8 cellular contexts compared by ENCODE assay signal in the genomic region with DNA sequence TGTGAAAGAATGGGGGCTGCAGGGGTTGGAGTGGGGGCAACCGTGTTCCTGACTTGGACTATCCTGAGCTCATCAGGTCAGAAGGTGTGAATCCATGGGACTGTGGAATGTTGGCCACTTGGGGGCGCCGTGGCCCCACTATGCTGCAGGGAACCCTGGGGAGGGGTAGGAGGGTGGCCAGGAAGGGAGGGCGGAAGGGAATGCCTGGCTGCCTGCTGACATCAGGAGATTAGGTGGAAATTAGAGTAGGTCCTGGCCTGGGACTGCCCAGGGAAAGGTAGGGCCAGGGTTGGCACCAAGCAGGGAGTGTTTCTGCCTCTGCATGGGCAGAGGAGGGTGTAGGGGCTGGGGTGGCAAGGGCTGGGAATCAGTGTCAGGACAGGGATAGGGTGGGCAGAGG.
A peak's percentile ranks its signal among the peaks of the same experiment; 100 is the strongest.
DNase-seq lines count a peak whose midpoint lies in the region; ATAC-seq and TF ChIP-seq lines count a peak whose summit lies in the region.

No MANE protein-coding gene starts in this region.

- no peak overlapping the region for H3K27ac ChIP-seq in osteoblast (ENCODE audit: low read depth, low read length)

- ATAC-seq in GM21723 (IDR thresholded peaks at IDR 0.05; ENCODE audit: unreplicated experiment), result peak; percentile 55
- no peak for ATAC-seq in HG03432 (IDR thresholded peaks at IDR 0.05; ENCODE audit: unreplicated experiment)
- no peak for ATAC-seq in HG03378 (IDR thresholded peaks at IDR 0.05; ENCODE audit: unreplicated experiment)

- no peak overlapping the region for H3K4me2 ChIP-seq in osteoblast (ENCODE audit: insufficient read depth, low read length)

- H3K36me3 Mint-ChIP-seq in CD14-positive monocyte, result no peaks in the 10 kb centered on the region

- no peak for DNase-seq in CD14-positive monocyte (ENCODE audit: low spot score)
- peak; percentile 66 for DNase-seq in SK-N-DZ (ENCODE audit: low spot score)
- DNase-seq in cardiac fibroblast (ENCODE audit: low read depth in 2 of 2), result no peak
- DNase-seq in osteoblast (ENCODE audit: insufficient read length, low spot score, missing footprints), result peak; percentile 27
- no peak for DNase-seq in NCI-H2196 (lab: John Stamatoyannopoulos, UW; ENCODE audit: unreplicated experiment)

- no peaks in the 10 kb centered on the region for H3K9me3 Mint-ChIP-seq in CD14-positive monocyte

- no peak overlapping the region for H2AFZ ChIP-seq in osteoblast (ENCODE audit: low read length)

- no peaks in the 10 kb centered on the region for H3K79me2 ChIP-seq in osteoblast (ENCODE audit: insufficient read depth, low read length)

- intact Hi-C loops in CD14-positive monocyte (cut with micrococcal nuclease), result no loop called here

- H3K9me3 ChIP-seq in osteoblast (ENCODE audit: low read depth, low read length), result no peaks in the 10 kb centered on the region

- H3K27me3 Mint-ChIP-seq in CD14-positive monocyte (ENCODE audit: low read depth in 3 of 3), result peaks cover 2 to 6% (median 2%) of the 10 kb centered on the region in 3 donors

- no peaks in the 10 kb centered on the region for H3K4me1 ChIP-seq in osteoblast (ENCODE audit: insufficient read depth, low read length)

- H3K27me3 ChIP-seq in osteoblast (ENCODE audit: insufficient read depth, low read length), result no peaks in the 10 kb centered on the region

- no peak overlapping the region for H3K4me3 ChIP-seq in cardiac fibroblast (replicated peaks in 1 of 2; ENCODE audit: low read depth in 2 of 2, low read length in 2 of 2)
- H3K4me3 ChIP-seq in osteoblast (ENCODE audit: insufficient read depth, low read length), result no peak overlapping the region

- H3K4me3 Mint-ChIP-seq in CD14-positive monocyte, result no peak overlapping the region

- H3K27ac Mint-ChIP-seq in CD14-positive monocyte, result peak overlapping the region in 1 of 7 donors; percentile 32

- H3K4me1 Mint-ChIP-seq in CD14-positive monocyte, result peaks cover 18% of the 10 kb centered on the region

- H4K20me1 ChIP-seq in osteoblast (ENCODE audit: insufficient read depth, low read length), result no peaks in the 10 kb centered on the region

- TF ChIP-seq CTCF in CD14-positive monocyte (IDR thresholded peaks at IDR 0.05) (peak; percentile 35), cardiac fibroblast (IDR thresholded peaks at IDR 0.05; ENCODE audit: low read depth, low read length) (peak; percentile 20), osteoblast (IDR thresholded peaks at IDR 0.05; ENCODE audit: extremely low read depth, low read depth, low read length) (peak; percentile 42)

- H3K36me3 ChIP-seq in osteoblast (ENCODE audit: insufficient read depth, low read length), result no peaks in the 10 kb centered on the region

Comparison
In these comparisons a context has a peak if more than half of its experiments do, and no peak if none do; other contexts are left out.
1. DNase-seq: peak in SK-N-DZ (single experiment) and osteoblast (single experiment); none in CD14-positive monocyte (single experiment), cardiac fibroblast (0 of 2) and NCI-H2196 (single experiment).
2. Peak in every context shown above with its lines, with median percentiles within 50 percentile points of each other: CTCF ChIP-seq.